1 cellular context compared by ENCODE assay signal in genomic region chr14:66045572-66046021, GRCh38.
TF ChIP-seq lines count a peak whose summit lies in the region.

No MANE protein-coding gene starts in this region.

TF ChIP-seq in WTC11, 78 proteins besides CTCF, POLR2A, EP300 and RAD21 (continued from another document):
- TF ChIP-seq FOXP4 (CRISPR knock-in tag; IDR thresholded peaks at IDR 0.05) (no peak), SOX15 (CRISPR knock-in tag; IDR thresholded peaks at IDR 0.05) (no peak), ETV6 (CRISPR knock-in tag; IDR thresholded peaks at IDR 0.05) (no peak), KAT7 (CRISPR knock-in tag; IDR thresholded peaks at IDR 0.05; ENCODE audit: borderline replicate concordance) (no peak), CBFB (CRISPR knock-in tag; IDR thresholded peaks at IDR 0.05; ENCODE audit: low read depth) (no peak), ZBTB21 (CRISPR knock-in tag; IDR thresholded peaks at IDR 0.05; ENCODE audit: borderline replicate concordance) (no peak)
